ENCODE assay signal across 8 cellular contexts in the genomic region with DNA sequence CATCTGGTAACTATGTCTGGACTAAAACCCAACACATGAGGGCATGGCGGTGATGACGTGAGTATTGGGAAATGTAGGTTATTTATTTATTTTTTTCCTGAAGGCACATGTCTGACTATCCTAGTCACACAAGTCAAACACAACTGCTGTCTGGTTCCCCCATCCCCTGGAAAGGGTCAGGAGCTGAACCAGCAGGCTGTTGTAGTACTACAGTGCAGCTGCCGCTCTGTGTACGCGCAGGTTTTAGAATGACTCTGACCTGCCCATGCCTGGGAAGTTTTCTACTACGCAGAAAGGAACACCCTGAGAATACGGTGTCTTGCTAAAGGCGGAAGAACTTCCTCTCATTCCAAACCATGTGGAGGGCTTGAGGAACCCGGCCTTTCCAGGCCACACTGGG. TPM values are rescaled to one million over a fixed set of nuclear protein-coding genes. Genes with fewer than 3 reads are reported as not detected.
DNase-seq lines count a peak whose midpoint lies in the region; ATAC-seq and TF ChIP-seq lines count a peak whose summit lies in the region.

No MANE protein-coding gene starts in this region.

- TF ChIP-seq CTCF in GM06990 (IDR thresholded peaks at IDR 0.05; ENCODE audit: insufficient read depth, low read length, poor library complexity, severe bottlenecking), result no peak
- no peak for TF ChIP-seq CTCF in brain microvascular endothelial cell (IDR thresholded peaks at IDR 0.05; ENCODE audit: low read depth, low read length, missing control alignments)

- peak overlapping the region; percentile 88 to 96 (median 89) for H3K27ac Mint-ChIP-seq in IgD-negative memory B cell

- H3K36me3 Mint-ChIP-seq in IgD-negative memory B cell, result no peaks in the 10 kb centered on the region

- no peak for DNase-seq in GM06990 (ENCODE audit: extremely low read depth, insufficient read length)
- peak; percentile 84 for DNase-seq in brain microvascular endothelial cell
- DNase-seq in iris pigment epithelial cell (ENCODE audit: low read depth), result peak; percentile 88
- peak; percentile 32 for DNase-seq in stimulated activated CD4-positive, alpha-beta T cell treated with anti-CD3 and anti-CD28 coated beads, Interleukin-1b, Interleukin-23, amount 100 ng/mL, for 4 hours (ENCODE audit: low read depth in 2 of 2)
- DNase-seq in foreskin melanocyte, result no peak

- peak overlapping the region; percentile 89 to 98 (median 98) for H3K4me3 Mint-ChIP-seq in IgD-negative memory B cell

- H3K4me3 ChIP-seq in GM06990 (replicated peaks; ENCODE audit: low read depth, low read length) (peak overlapping the region; percentile 85), brain microvascular endothelial cell (ENCODE audit: low read depth, low read length) (peak overlapping the region; percentile 67)

- H3K27me3 ChIP-seq in GM06990 (replicated peaks; ENCODE audit: control insufficient read depth, insufficient read depth, low read length), result no peaks in the 10 kb centered on the region
- H3K27me3 ChIP-seq in brain microvascular endothelial cell (replicated peaks), result no peaks in the 10 kb centered on the region

- in situ Hi-C loops in brain microvascular endothelial cell (cut with HindIII; ENCODE audit: low pct_ligation_motif_present, low sequenced_read_pairs), result no loop called here

- H3K9me3 Mint-ChIP-seq in IgD-negative memory B cell, result no peaks in the 10 kb centered on the region

- H3K36me3 ChIP-seq in GM06990 (ENCODE audit: control insufficient read depth, insufficient read depth, low read length) (peaks cover 2% of the 10 kb centered on the region), brain microvascular endothelial cell (replicated peaks) (peaks cover 2% of the 10 kb centered on the region)

- peak; percentile 42 for ATAC-seq in GM21723 (IDR thresholded peaks at IDR 0.05; ENCODE audit: unreplicated experiment)
- ATAC-seq in SK-N-SH treated with all-trans-retinoic acid at 6 μM for 48 hours, result peak; percentile 67

- peak overlapping the region; percentile 99 for H3K27ac ChIP-seq in brain microvascular endothelial cell

- no peaks in the 10 kb centered on the region for H3K27me3 Mint-ChIP-seq in IgD-negative memory B cell

- H3K4me1 Mint-ChIP-seq in IgD-negative memory B cell, result peaks cover 22 to 36% (median 34%) of the 10 kb centered on the region in 3 donors

TF ChIP-seq in SK-N-SH treated with all-trans-retinoic acid at 6 μM for 48 hours, 23 proteins besides CTCF, POLR2A, EP300 and RAD21:
- TF ChIP-seq, protein P1, sequence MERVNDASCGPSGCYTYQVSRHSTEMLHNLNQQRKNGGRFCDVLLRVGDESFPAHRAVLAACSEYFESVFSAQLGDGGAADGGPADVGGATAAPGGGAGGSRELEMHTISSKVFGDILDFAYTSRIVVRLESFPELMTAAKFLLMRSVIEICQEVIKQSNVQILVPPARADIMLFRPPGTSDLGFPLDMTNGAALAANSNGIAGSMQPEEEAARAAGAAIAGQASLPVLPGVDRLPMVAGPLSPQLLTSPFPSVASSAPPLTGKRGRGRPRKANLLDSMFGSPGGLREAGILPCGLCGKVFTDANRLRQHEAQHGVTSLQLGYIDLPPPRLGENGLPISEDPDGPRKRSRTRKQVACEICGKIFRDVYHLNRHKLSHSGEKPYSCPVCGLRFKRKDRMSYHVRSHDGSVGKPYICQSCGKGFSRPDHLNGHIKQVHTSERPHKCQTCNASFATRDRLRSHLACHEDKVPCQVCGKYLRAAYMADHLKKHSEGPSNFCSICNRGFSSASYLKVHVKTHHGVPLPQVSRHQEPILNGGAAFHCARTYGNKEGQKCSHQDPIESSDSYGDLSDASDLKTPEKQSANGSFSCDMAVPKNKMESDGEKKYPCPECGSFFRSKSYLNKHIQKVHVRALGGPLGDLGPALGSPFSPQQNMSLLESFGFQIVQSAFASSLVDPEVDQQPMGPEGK (CRISPR knock-in tag; IDR thresholded peaks at IDR 0.05; ENCODE audit: borderline replicate concordance), result no peak
- TF ChIP-seq ZC3H10 (CRISPR knock-in tag; IDR thresholded peaks at IDR 0.05), result no peak
- TF ChIP-seq ZFP3 (CRISPR knock-in tag; IDR thresholded peaks at IDR 0.05), result no peak
- no peak for TF ChIP-seq TCF4 (CRISPR knock-in tag; IDR thresholded peaks at IDR 0.05; ENCODE audit: borderline replicate concordance)
- TF ChIP-seq ZFP30 (CRISPR knock-in tag; IDR thresholded peaks at IDR 0.05), result no peak
- TF ChIP-seq POU6F1 (CRISPR knock-in tag; IDR thresholded peaks at IDR 0.05; ENCODE audit: borderline replicate concordance, low read depth), result no peak
- no peak for TF ChIP-seq ZNF565 (CRISPR knock-in tag; conservative IDR thresholded peaks at IDR 0.05; ENCODE audit: low read depth)
- no peak for TF ChIP-seq CREB5 (CRISPR knock-in tag; IDR thresholded peaks at IDR 0.05; ENCODE audit: low read depth)
- no peak for TF ChIP-seq TOX (CRISPR knock-in tag; IDR thresholded peaks at IDR 0.05; ENCODE audit: borderline replicate concordance)
- TF ChIP-seq CSRNP3 (CRISPR knock-in tag; IDR thresholded peaks at IDR 0.05), result no peak
- TF ChIP-seq, protein P2, sequence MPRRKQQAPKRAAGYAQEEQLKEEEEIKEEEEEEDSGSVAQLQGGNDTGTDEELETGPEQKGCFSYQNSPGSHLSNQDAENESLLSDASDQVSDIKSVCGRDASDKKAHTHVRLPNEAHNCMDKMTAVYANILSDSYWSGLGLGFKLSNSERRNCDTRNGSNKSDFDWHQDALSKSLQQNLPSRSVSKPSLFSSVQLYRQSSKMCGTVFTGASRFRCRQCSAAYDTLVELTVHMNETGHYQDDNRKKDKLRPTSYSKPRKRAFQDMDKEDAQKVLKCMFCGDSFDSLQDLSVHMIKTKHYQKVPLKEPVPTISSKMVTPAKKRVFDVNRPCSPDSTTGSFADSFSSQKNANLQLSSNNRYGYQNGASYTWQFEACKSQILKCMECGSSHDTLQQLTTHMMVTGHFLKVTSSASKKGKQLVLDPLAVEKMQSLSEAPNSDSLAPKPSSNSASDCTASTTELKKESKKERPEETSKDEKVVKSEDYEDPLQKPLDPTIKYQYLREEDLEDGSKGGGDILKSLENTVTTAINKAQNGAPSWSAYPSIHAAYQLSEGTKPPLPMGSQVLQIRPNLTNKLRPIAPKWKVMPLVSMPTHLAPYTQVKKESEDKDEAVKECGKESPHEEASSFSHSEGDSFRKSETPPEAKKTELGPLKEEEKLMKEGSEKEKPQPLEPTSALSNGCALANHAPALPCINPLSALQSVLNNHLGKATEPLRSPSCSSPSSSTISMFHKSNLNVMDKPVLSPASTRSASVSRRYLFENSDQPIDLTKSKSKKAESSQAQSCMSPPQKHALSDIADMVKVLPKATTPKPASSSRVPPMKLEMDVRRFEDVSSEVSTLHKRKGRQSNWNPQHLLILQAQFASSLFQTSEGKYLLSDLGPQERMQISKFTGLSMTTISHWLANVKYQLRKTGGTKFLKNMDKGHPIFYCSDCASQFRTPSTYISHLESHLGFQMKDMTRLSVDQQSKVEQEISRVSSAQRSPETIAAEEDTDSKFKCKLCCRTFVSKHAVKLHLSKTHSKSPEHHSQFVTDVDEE (CRISPR knock-in tag; IDR thresholded peaks at IDR 0.05), result no peak
- TF ChIP-seq ZNF70 (CRISPR knock-in tag; IDR thresholded peaks at IDR 0.05), result no peak
- TF ChIP-seq ESRRG (CRISPR knock-in tag; IDR thresholded peaks at IDR 0.05), result no peak
- TF ChIP-seq CSDC2 (CRISPR knock-in tag; IDR thresholded peaks at IDR 0.05), result no peak
- no peak for TF ChIP-seq OSR1 (CRISPR knock-in tag; IDR thresholded peaks at IDR 0.05)
- TF ChIP-seq GLIS3 (CRISPR knock-in tag; IDR thresholded peaks at IDR 0.05), result no peak
- TF ChIP-seq ISL1 (CRISPR knock-in tag; IDR thresholded peaks at IDR 0.05), result no peak
- TF ChIP-seq PPARA (CRISPR knock-in tag; IDR thresholded peaks at IDR 0.05; ENCODE audit: borderline replicate concordance), result no peak
- no peak for TF ChIP-seq ARNTL (CRISPR knock-in tag; IDR thresholded peaks at IDR 0.05; ENCODE audit: borderline replicate concordance, low read depth)
- TF ChIP-seq RARB (CRISPR knock-in tag; IDR thresholded peaks at IDR 0.05), result no peak
TF ChIP-seq in SK-N-SH treated with all-trans-retinoic acid at 6 μM for 48 hours: peak in this region for 0.

RNA-seq across cellular contexts. Expression of gene SLC7A1, which starts 1.2 kb away (rescaled TPM):
- polyA plus RNA-seq in IgD-negative memory B cell, result 5.7 TPM

Comparison
In these comparisons a context has a peak if more than half of its experiments do, and no peak if none do; other contexts are left out.
1. DNase-seq: peak in brain microvascular endothelial cell (single experiment), iris pigment epithelial cell (single experiment) and stimulated activated CD4-positive, alpha-beta T cell treated with anti-CD3 and anti-CD28 coated beads, Interleukin-1b, Interleukin-23, amount 100 ng/mL, for 4 hours (2 of 2); none in GM06990 (single experiment) and foreskin melanocyte (single experiment).